In genomic region chr13:114104626-114105350, GRCh38 we compare ENCODE assay signal across 13 cellular contexts. TPM values are rescaled to one million over a fixed set of nuclear protein-coding genes. Genes with fewer than 3 reads are reported as not detected.
DNase-seq lines count a peak whose midpoint lies in the region; ATAC-seq, FAIRE-seq and TF ChIP-seq lines count a peak whose summit lies in the region.
"Had no signal": no experiment of that assay in that cellular context is flagged by ENCODE, and none has a peak within 500 bp of the region (broad histone marks: within the 10 kb centered on the region; RNA-seq: fewer than 3 reads in every experiment).

No MANE protein-coding gene starts in this region.

- no peaks in the 10 kb centered on the region for H3K36me3 ChIP-seq in lower lobe of right lung
- H3K36me3 ChIP-seq: adrenal gland had no signal

- CTCF ChIA-PET in activated CD4-positive, alpha-beta memory T cell treated with anti-CD3 and anti-CD28 coated beads for 36 hours (lab: Charles Lee) = no interaction called here
- CTCF ChIA-PET in activated CD4-positive, alpha-beta memory T cell treated with anti-CD3 and anti-CD28 coated beads, Interleukin-2, amount 10 ng/mL, durations not matched to agents 7 days and 5 days (lab: Charles Lee) = no interaction called here
- CTCF ChIA-PET in activated CD8-positive, alpha-beta T cell treated with anti-CD3 and anti-CD28 coated beads, Interleukin-2, amount 10 ng/mL, durations not matched to agents 7 days and 5 days (lab: Charles Lee) = no interaction called here
- CTCF ChIA-PET in activated CD4-positive, alpha-beta T cell treated with anti-CD3 and anti-CD28 coated beads, Interleukin-2, amount 10 ng/mL, durations not matched to agents 7 days and 5 days (lab: Charles Lee) = no interaction called here

- no peak for FAIRE-seq in GM12891 (lab: Jason Lieb, UNC)

- no peak for TF ChIP-seq POLR2A in GM12891 (IDR thresholded peaks at IDR 0.05; ENCODE audit: low read depth, low read length)

- no peak overlapping the region for H3K27ac ChIP-seq in lower lobe of right lung
- H3K27ac ChIP-seq: SJSA1 had no signal

- peaks cover 75% of the 10 kb centered on the region for H3K4me1 Mint-ChIP-seq in activated CD4-positive, alpha-beta memory T cell treated with anti-CD3 and anti-CD28 coated beads for 36 hours (ENCODE audit: low read depth)
- H3K4me1 Mint-ChIP-seq in activated CD4-positive, alpha-beta memory T cell treated with anti-CD3 and anti-CD28 coated beads, Interleukin-2, amount 10 ng/mL, durations not matched to agents 7 days and 5 days = peaks cover 32% of the 10 kb centered on the region
- H3K4me1 Mint-ChIP-seq in activated CD8-positive, alpha-beta T cell treated with anti-CD3 and anti-CD28 coated beads, Interleukin-2, amount 10 ng/mL, durations not matched to agents 7 days and 5 days (ENCODE audit: low read depth) = peaks cover 24% of the 10 kb centered on the region
- peaks cover 74% of the 10 kb centered on the region for H3K4me1 Mint-ChIP-seq in stimulated activated naive CD8-positive, alpha-beta T cell treated with anti-CD3 and anti-CD28 coated beads, Interleukin-15, Interleukin-2, amounts not matched to agents 100 ng/mL and 50 ng/mL, for 24 hours (ENCODE audit: low read depth)
- peaks cover 45% of the 10 kb centered on the region for H3K4me1 Mint-ChIP-seq in activated CD4-positive, alpha-beta T cell treated with anti-CD3 and anti-CD28 coated beads, Interleukin-2, amount 10 ng/mL, durations not matched to agents 7 days and 5 days

- no peak for TF ChIP-seq CTCF in lower lobe of right lung (IDR thresholded peaks at IDR 0.05)

- peaks cover 3% of the 10 kb centered on the region for H3K9me3 Mint-ChIP-seq in activated CD4-positive, alpha-beta memory T cell treated with anti-CD3 and anti-CD28 coated beads for 36 hours
- no peaks in the 10 kb centered on the region for H3K9me3 Mint-ChIP-seq in activated CD4-positive, alpha-beta memory T cell treated with anti-CD3 and anti-CD28 coated beads, Interleukin-2, amount 10 ng/mL, durations not matched to agents 7 days and 5 days
- no peaks in the 10 kb centered on the region for H3K9me3 Mint-ChIP-seq in activated CD8-positive, alpha-beta T cell treated with anti-CD3 and anti-CD28 coated beads, Interleukin-2, amount 10 ng/mL, durations not matched to agents 7 days and 5 days (ENCODE audit: insufficient read depth)
- no peaks in the 10 kb centered on the region for H3K9me3 Mint-ChIP-seq in stimulated activated naive CD8-positive, alpha-beta T cell treated with anti-CD3 and anti-CD28 coated beads, Interleukin-15, Interleukin-2, amounts not matched to agents 100 ng/mL and 50 ng/mL, for 24 hours
- no peaks in the 10 kb centered on the region for H3K9me3 Mint-ChIP-seq in activated CD4-positive, alpha-beta T cell treated with anti-CD3 and anti-CD28 coated beads, Interleukin-2, amount 10 ng/mL, durations not matched to agents 7 days and 5 days

- POLR2A ChIA-PET in activated CD4-positive, alpha-beta memory T cell treated with anti-CD3 and anti-CD28 coated beads for 36 hours (lab: Charles Lee) = no interaction called here
- POLR2A ChIA-PET in activated CD4-positive, alpha-beta memory T cell treated with anti-CD3 and anti-CD28 coated beads, Interleukin-2, amount 10 ng/mL, durations not matched to agents 7 days and 5 days (lab: Charles Lee) = no interaction called here
- POLR2A ChIA-PET in activated CD8-positive, alpha-beta T cell treated with anti-CD3 and anti-CD28 coated beads, Interleukin-2, amount 10 ng/mL, durations not matched to agents 7 days and 5 days (lab: Charles Lee) = no interaction called here
- POLR2A ChIA-PET in activated CD4-positive, alpha-beta T cell treated with anti-CD3 and anti-CD28 coated beads, Interleukin-2, amount 10 ng/mL, durations not matched to agents 7 days and 5 days (lab: Charles Lee) = no interaction called here

- intact Hi-C loops in activated CD4-positive, alpha-beta memory T cell treated with anti-CD3 and anti-CD28 coated beads for 36 hours (cut with micrococcal nuclease) = no loop called here
- intact Hi-C loops in lower lobe of right lung (cut with DNase I) = no loop called here

- H3K4me3 ChIP-seq in lower lobe of right lung = no peak overlapping the region
- H3K4me3 ChIP-seq: adrenal gland, dorsolateral prefrontal cortex, SJSA1 had no signal

- H3K36me3 Mint-ChIP-seq in activated CD4-positive, alpha-beta memory T cell treated with anti-CD3 and anti-CD28 coated beads for 36 hours = peaks cover 8% of the 10 kb centered on the region
- peaks cover 55% of the 10 kb centered on the region for H3K36me3 Mint-ChIP-seq in activated CD4-positive, alpha-beta memory T cell treated with anti-CD3 and anti-CD28 coated beads, Interleukin-2, amount 10 ng/mL, durations not matched to agents 7 days and 5 days (ENCODE audit: low read depth)
- peaks cover 18% of the 10 kb centered on the region for H3K36me3 Mint-ChIP-seq in activated CD8-positive, alpha-beta T cell treated with anti-CD3 and anti-CD28 coated beads, Interleukin-2, amount 10 ng/mL, durations not matched to agents 7 days and 5 days (ENCODE audit: low read depth)
- peaks cover 13% of the 10 kb centered on the region for H3K36me3 Mint-ChIP-seq in stimulated activated naive CD8-positive, alpha-beta T cell treated with anti-CD3 and anti-CD28 coated beads, Interleukin-15, Interleukin-2, amounts not matched to agents 100 ng/mL and 50 ng/mL, for 24 hours (ENCODE audit: low read depth)
- peaks cover 48% of the 10 kb centered on the region for H3K36me3 Mint-ChIP-seq in activated CD4-positive, alpha-beta T cell treated with anti-CD3 and anti-CD28 coated beads, Interleukin-2, amount 10 ng/mL, durations not matched to agents 7 days and 5 days (ENCODE audit: low read depth)

- H3K9me3 ChIP-seq in lower lobe of right lung = no peaks in the 10 kb centered on the region
- H3K9me3 ChIP-seq: adrenal gland, SJSA1 had no signal

- ATAC-seq in activated CD8-positive, alpha-beta T cell treated with anti-CD3 and anti-CD28 coated beads, Interleukin-2, amount 10 ng/mL, durations not matched to agents 7 days and 5 days = no peak
- ATAC-seq in lower lobe of right lung = no peak
- ATAC-seq: activated CD4-positive, CD25-positive, alpha-beta regulatory T cell treated with anti-CD3 and anti-CD28 coated beads, Interleukin-2, amount 50 U/mL, for 24 hours had no signal

- no peaks in the 10 kb centered on the region for H3K27me3 Mint-ChIP-seq in activated CD4-positive, alpha-beta memory T cell treated with anti-CD3 and anti-CD28 coated beads for 36 hours
- H3K27me3 Mint-ChIP-seq in activated CD4-positive, alpha-beta memory T cell treated with anti-CD3 and anti-CD28 coated beads, Interleukin-2, amount 10 ng/mL, durations not matched to agents 7 days and 5 days = no peaks in the 10 kb centered on the region
- H3K27me3 Mint-ChIP-seq in activated CD8-positive, alpha-beta T cell treated with anti-CD3 and anti-CD28 coated beads, Interleukin-2, amount 10 ng/mL, durations not matched to agents 7 days and 5 days (ENCODE audit: low read depth) = no peaks in the 10 kb centered on the region
- H3K27me3 Mint-ChIP-seq in stimulated activated naive CD8-positive, alpha-beta T cell treated with anti-CD3 and anti-CD28 coated beads, Interleukin-15, Interleukin-2, amounts not matched to agents 100 ng/mL and 50 ng/mL, for 24 hours = no peaks in the 10 kb centered on the region
- no peaks in the 10 kb centered on the region for H3K27me3 Mint-ChIP-seq in activated CD4-positive, alpha-beta T cell treated with anti-CD3 and anti-CD28 coated beads, Interleukin-2, amount 10 ng/mL, durations not matched to agents 7 days and 5 days

- DNase-seq in activated CD4-positive, alpha-beta memory T cell treated with anti-CD3 and anti-CD28 coated beads for 36 hours = no peak
- DNase-seq in activated CD4-positive, alpha-beta memory T cell treated with anti-CD3 and anti-CD28 coated beads, Interleukin-2, amount 10 ng/mL, durations not matched to agents 7 days and 5 days = no peak
- DNase-seq in activated CD8-positive, alpha-beta T cell treated with anti-CD3 and anti-CD28 coated beads, Interleukin-2, amount 10 ng/mL, durations not matched to agents 7 days and 5 days = no peak
- DNase-seq in lower lobe of right lung (peak; percentile 35), GM12891 (ENCODE audit: insufficient read length, low spot score) (no peak), NCI-H187 (lab: John Stamatoyannopoulos, UW) (no peak)
- DNase-seq in activated CD4-positive, alpha-beta T cell treated with anti-CD3 and anti-CD28 coated beads, Interleukin-2, amount 10 ng/mL, durations not matched to agents 7 days and 5 days = no peak
- DNase-seq: DND-41 had no signal

- no peaks in the 10 kb centered on the region for H3K27me3 ChIP-seq in lower lobe of right lung (ENCODE audit: low read depth)
- H3K27me3 ChIP-seq: adrenal gland, dorsolateral prefrontal cortex, SJSA1 had no signal

- H3K4me1 ChIP-seq in lower lobe of right lung = peaks cover 37% of the 10 kb centered on the region
- H3K4me1 ChIP-seq: adrenal gland had no signal

- no peak overlapping the region for H3K4me3 Mint-ChIP-seq in activated CD4-positive, alpha-beta memory T cell treated with anti-CD3 and anti-CD28 coated beads for 36 hours
- H3K4me3 Mint-ChIP-seq in activated CD4-positive, alpha-beta memory T cell treated with anti-CD3 and anti-CD28 coated beads, Interleukin-2, amount 10 ng/mL, durations not matched to agents 7 days and 5 days = no peak overlapping the region
- no peak overlapping the region for H3K4me3 Mint-ChIP-seq in activated CD8-positive, alpha-beta T cell treated with anti-CD3 and anti-CD28 coated beads, Interleukin-2, amount 10 ng/mL, durations not matched to agents 7 days and 5 days
- H3K4me3 Mint-ChIP-seq in stimulated activated naive CD8-positive, alpha-beta T cell treated with anti-CD3 and anti-CD28 coated beads, Interleukin-15, Interleukin-2, amounts not matched to agents 100 ng/mL and 50 ng/mL, for 24 hours = peak overlapping the region; percentile 45
- no peak overlapping the region for H3K4me3 Mint-ChIP-seq in activated CD4-positive, alpha-beta T cell treated with anti-CD3 and anti-CD28 coated beads, Interleukin-2, amount 10 ng/mL, durations not matched to agents 7 days and 5 days

- H3K27ac Mint-ChIP-seq in activated CD4-positive, alpha-beta memory T cell treated with anti-CD3 and anti-CD28 coated beads for 36 hours = peak overlapping the region; percentile 33
- H3K27ac Mint-ChIP-seq in activated CD4-positive, alpha-beta memory T cell treated with anti-CD3 and anti-CD28 coated beads, Interleukin-2, amount 10 ng/mL, durations not matched to agents 7 days and 5 days = no peak overlapping the region
- H3K27ac Mint-ChIP-seq in activated CD8-positive, alpha-beta T cell treated with anti-CD3 and anti-CD28 coated beads, Interleukin-2, amount 10 ng/mL, durations not matched to agents 7 days and 5 days = peak overlapping the region; percentile 30
- peak overlapping the region; percentile 79 for H3K27ac Mint-ChIP-seq in stimulated activated naive CD8-positive, alpha-beta T cell treated with anti-CD3 and anti-CD28 coated beads, Interleukin-15, Interleukin-2, amounts not matched to agents 100 ng/mL and 50 ng/mL, for 24 hours
- H3K27ac Mint-ChIP-seq in activated CD4-positive, alpha-beta T cell treated with anti-CD3 and anti-CD28 coated beads, Interleukin-2, amount 10 ng/mL, durations not matched to agents 7 days and 5 days = no peak overlapping the region

RNA-seq across cellular contexts. Expression of gene RASA3, which starts 27.6 kb away (rescaled TPM):
- 10 to 100 TPM; 45.9 to 49.3 TPM for total RNA-seq in activated CD4-positive, alpha-beta memory T cell treated with anti-CD3 and anti-CD28 coated beads for 36 hours
- 10 to 100 TPM; 97.2 to 99.3 TPM for total RNA-seq in activated CD4-positive, alpha-beta memory T cell treated with anti-CD3 and anti-CD28 coated beads, Interleukin-2, amount 10 ng/mL, durations not matched to agents 7 days and 5 days
- total RNA-seq in activated CD8-positive, alpha-beta T cell treated with anti-CD3 and anti-CD28 coated beads, Interleukin-2, amount 10 ng/mL, durations not matched to agents 7 days and 5 days = 10 to 100 TPM; 36.9 to 39.3 TPM
- total RNA-seq in lower lobe of right lung = 19.1 TPM
- 13.4 TPM for polyA plus RNA-seq in GM12891 (2012; ENCODE audit: low read depth, missing spikeins)
- 100 to 1,000 TPM; 114 to 115 TPM for total RNA-seq in activated CD4-positive, alpha-beta T cell treated with anti-CD3 and anti-CD28 coated beads, Interleukin-2, amount 10 ng/mL, durations not matched to agents 7 days and 5 days

Comparison
In these comparisons a context has a peak if more than half of its experiments do, and no peak if none do; other contexts are left out.
1. H3K27ac Mint-ChIP-seq: peak in activated CD4-positive, alpha-beta memory T cell treated with anti-CD3 and anti-CD28 coated beads for 36 hours (single experiment), activated CD8-positive, alpha-beta T cell treated with anti-CD3 and anti-CD28 coated beads, Interleukin-2, amount 10 ng/mL, durations not matched to agents 7 days and 5 days (single experiment) and stimulated activated naive CD8-positive, alpha-beta T cell treated with anti-CD3 and anti-CD28 coated beads, Interleukin-15, Interleukin-2, amounts not matched to agents 100 ng/mL and 50 ng/mL, for 24 hours (single experiment); none in activated CD4-positive, alpha-beta memory T cell treated with anti-CD3 and anti-CD28 coated beads, Interleukin-2, amount 10 ng/mL, durations not matched to agents 7 days and 5 days (single experiment) and activated CD4-positive, alpha-beta T cell treated with anti-CD3 and anti-CD28 coated beads, Interleukin-2, amount 10 ng/mL, durations not matched to agents 7 days and 5 days (single experiment).